Comparison of ENCODE assay signal across 12 cellular contexts in genomic region chr20:57458400-57459160, GRCh38.
DNase-seq lines count a peak whose midpoint lies in the region; ATAC-seq lines count a peak whose summit lies in the region.
"Had no signal": no experiment of that assay in that cellular context is flagged by ENCODE, and none has a peak within 500 bp of the region (broad histone marks: within the 10 kb centered on the region; RNA-seq: fewer than 3 reads in every experiment).

No MANE protein-coding gene starts in this region.

- no peak for ATAC-seq in activated naive CD4-positive, alpha-beta T cell treated with anti-CD3 and anti-CD28 coated beads, Interleukin-2, amount 50 U/mL, for 72 hours
- peak; percentile 31 for ATAC-seq in aorta (ENCODE audit: low FRiP score)
- ATAC-seq in stimulated activated naive CD8-positive, alpha-beta T cell treated with anti-CD3 and anti-CD28 coated beads, Interleukin-15, Interleukin-2, amounts not matched to agents 100 U/mL and 50 U/mL, for 24 hours, result no peak
- no peak for ATAC-seq in sciatic nerve
- ATAC-seq: natural killer cell had no signal

- H3K27me3 ChIP-seq in muscle layer of colon (ENCODE audit: control insufficient read depth in 1 of 2, insufficient read depth in 2 of 2, low read length in 2 of 2) (no peaks in the 10 kb centered on the region), aorta (ENCODE audit: control insufficient read depth in 1 of 2, insufficient read depth in 2 of 2, low read length in 1 of 2) (no peaks in the 10 kb centered on the region)

- H3K9ac ChIP-seq in muscle layer of colon (ENCODE audit: low read length), result peak overlapping the region; percentile 50

- H3K4me3 Mint-ChIP-seq in activated naive CD4-positive, alpha-beta T cell treated with anti-CD3 and anti-CD28 coated beads, Interleukin-2, amount 50 U/mL, for 24 hours, result peak overlapping the region; percentile 19
- H3K4me3 Mint-ChIP-seq: natural killer cell had no signal

- no peak for DNase-seq in activated naive CD4-positive, alpha-beta T cell treated with anti-CD3 and anti-CD28 coated beads, Interleukin-2, amount 50 U/mL, for 72 hours (ENCODE audit: low spot score in 2 of 2)
- DNase-seq in fibroblast of gingiva (ENCODE audit: low read depth), result peak; percentile 69
- no peak for DNase-seq in aorta
- no peak for DNase-seq in stimulated activated naive CD8-positive, alpha-beta T cell treated with anti-CD3 and anti-CD28 coated beads, Interleukin-15, Interleukin-2, amounts not matched to agents 100 U/mL and 50 U/mL, for 24 hours
- DNase-seq in sciatic nerve (ENCODE audit: low spot score), result no peak
- DNase-seq in D341Med (ENCODE audit: low spot score), result no peak
- DNase-seq: natural killer cell, NCI-H345, SHP77 had no signal

- H3K4me1 ChIP-seq in muscle layer of colon (ENCODE audit: insufficient read depth, low read length), result peaks cover 27% of the 10 kb centered on the region
- H3K4me1 ChIP-seq in aorta (ENCODE audit: control insufficient read depth in 1 of 2, insufficient read depth in 2 of 2, low read length in 2 of 2), result no peaks in the 10 kb centered on the region

- intact Hi-C loops in aorta (cut with DNase I) (loop anchor here in 1 of 2 donors (2.0 kb wide), 1 partner anchor 66 kb away; no protein-coding TSS in a partner anchor), sciatic nerve (cut with DNase I) (no loop called here)

- no peak overlapping the region for H3K4me3 ChIP-seq in muscle layer of colon (ENCODE audit: low read depth in 1 of 2, low read length in 2 of 2)
- H3K4me3 ChIP-seq in aorta (ENCODE audit: low read length in 2 of 2), result no peak overlapping the region

- H3K36me3 ChIP-seq in muscle layer of colon (ENCODE audit: insufficient read depth, low read length), result no peaks in the 10 kb centered on the region
- no peaks in the 10 kb centered on the region for H3K36me3 ChIP-seq in aorta (ENCODE audit: control insufficient read depth in 1 of 2, insufficient read depth in 2 of 2, low read length in 1 of 2)

- H3K27me3 Mint-ChIP-seq in activated naive CD4-positive, alpha-beta T cell treated with anti-CD3 and anti-CD28 coated beads, Interleukin-2, amount 50 U/mL, for 24 hours, result no peaks in the 10 kb centered on the region

- H3K9me3 ChIP-seq in muscle layer of colon (ENCODE audit: low read length) (no peaks in the 10 kb centered on the region), aorta (ENCODE audit: control insufficient read depth, low read length) (no peaks in the 10 kb centered on the region)

- H3K4me1 Mint-ChIP-seq in activated naive CD4-positive, alpha-beta T cell treated with anti-CD3 and anti-CD28 coated beads, Interleukin-2, amount 50 U/mL, for 24 hours, result no peaks in the 10 kb centered on the region
- H3K4me1 Mint-ChIP-seq: natural killer cell had no signal

- H3K9me3 Mint-ChIP-seq in activated naive CD4-positive, alpha-beta T cell treated with anti-CD3 and anti-CD28 coated beads, Interleukin-2, amount 50 U/mL, for 24 hours, result no peaks in the 10 kb centered on the region
- no peaks in the 10 kb centered on the region for H3K9me3 Mint-ChIP-seq in activated naive CD4-positive, alpha-beta T cell treated with anti-CD3 and anti-CD28 coated beads, Interleukin-2, amount 50 U/mL, for 72 hours
- H3K9me3 Mint-ChIP-seq: natural killer cell had no signal

- H3K36me3 Mint-ChIP-seq in activated naive CD4-positive, alpha-beta T cell treated with anti-CD3 and anti-CD28 coated beads, Interleukin-2, amount 50 U/mL, for 24 hours, result no peaks in the 10 kb centered on the region
- H3K36me3 Mint-ChIP-seq in activated naive CD4-positive, alpha-beta T cell treated with anti-CD3 and anti-CD28 coated beads, Interleukin-2, amount 50 U/mL, for 72 hours, result no peaks in the 10 kb centered on the region
- H3K36me3 Mint-ChIP-seq: natural killer cell had no signal

- WGBS in aorta, 2 donors, result 31 to 40% methylated on average over 7 of the region's 7 CpGs

- no peak overlapping the region for H3K27ac Mint-ChIP-seq in activated naive CD4-positive, alpha-beta T cell treated with anti-CD3 and anti-CD28 coated beads, Interleukin-2, amount 50 U/mL, for 24 hours
- H3K27ac Mint-ChIP-seq in activated naive CD4-positive, alpha-beta T cell treated with anti-CD3 and anti-CD28 coated beads, Interleukin-2, amount 50 U/mL, for 72 hours, result no peak overlapping the region
- H3K27ac Mint-ChIP-seq: natural killer cell had no signal

- peak overlapping the region; percentile 87 for H3K27ac ChIP-seq in muscle layer of colon (ENCODE audit: low read depth, low read length)
- H3K27ac ChIP-seq in aorta (ENCODE audit: low read depth in 1 of 2, low read length in 2 of 2), result no peak overlapping the region
- H3K27ac ChIP-seq: VCaP had no signal
